27 cellular contexts compared by ENCODE assay signal in genomic region chr11:16373768-16374167, GRCh38.
"Had no signal": no experiment of that assay in that cellular context is flagged by ENCODE, and none has a peak within 500 bp of the region (broad histone marks: within the 10 kb centered on the region; RNA-seq: fewer than 3 reads in every experiment).

No MANE protein-coding gene starts in this region.

- H3K27ac ChIP-seq: stomach, suprapubic skin, testis, thoracic aorta, thyroid gland, tibial artery, tibial nerve, transverse colon, upper lobe of left lung, upper lobe of right lung, uterus, vagina had no signal

- DNase-seq: stimulated activated CD4-positive, alpha-beta T cell treated with anti-CD3 and anti-CD28 coated beads, Interleukin-2, amount 100 ng/mL, for 48 hours; stimulated activated CD4-positive, alpha-beta T cell treated with anti-CD3 and anti-CD28 coated beads, Interleukin-4, amount 100 ng/mL, for 1 hour; stimulated activated CD4-positive, alpha-beta T cell treated with anti-CD3 and anti-CD28 coated beads, Interleukin-4, amount 100 ng/mL, for 24 hours; stimulated activated CD4-positive, alpha-beta T cell treated with anti-CD3 and anti-CD28 coated beads, Interleukin-4, amount 100 ng/mL, for 4 hours; stimulated activated CD8-positive, alpha-beta memory T cell treated with anti-CD3 and anti-CD28 coated beads, Interleukin-4, amount 100 ng/mL, for 48 hours; stimulated activated naive B cell treated with anti-CD40 and anti-IgM and Interleukin-4, amounts not matched to agents 10 μg/mL and 1 μg/mL and 100 μg/mL, for 72 hours; stimulated activated naive CD4-positive, alpha-beta T cell; stimulated activated naive CD4-positive, alpha-beta T cell treated with Interleukin-2 at 50 U/mL for 16 hours; stimulated activated naive CD8-positive, alpha-beta T cell treated with anti-CD3 and anti-CD28 coated beads, Interleukin-15, amount 100 ng/mL, for 72 hours; stimulated activated naive CD8-positive, alpha-beta T cell treated with anti-CD3 and anti-CD28 coated beads, Interleukin-15, Interleukin-2, amounts not matched to agents 100 U/mL and 50 U/mL, for 24 hours; stomach; substantia nigra; testis; thyroid gland; tibial artery; transverse colon; trophoblast cell; upper lobe of left lung; upper lobe of right lung; uterus had no signal

- H3K9me3 ChIP-seq: stomach, suprapubic skin, testis, thoracic aorta, thyroid gland, tibial artery, tibial nerve, transverse colon, upper lobe of left lung, upper lobe of right lung, uterus, vagina had no signal

- H3K36me3 ChIP-seq: stomach, suprapubic skin, thoracic aorta, thyroid gland, tibial artery, tibial nerve, transverse colon, upper lobe of left lung, upper lobe of right lung, uterus, vagina had no signal

- H3K27me3 ChIP-seq: stomach, suprapubic skin, testis, thyroid gland, tibial artery, tibial nerve, transverse colon, upper lobe of left lung, upper lobe of right lung, uterus, vagina had no signal

- FAIRE-seq: urothelium cell line had no signal

- H3K4me1 ChIP-seq: stomach, suprapubic skin, testis, thyroid gland, transverse colon, upper lobe of left lung, upper lobe of right lung, uterus, vagina had no signal

- ATAC-seq: stimulated activated effector memory CD8-positive, alpha-beta T cell treated with anti-CD3 and anti-CD28 coated beads, Interleukin-12 subunit alpha, Interleukin-12 subunit beta, amount 100 ng/mL, for 72 hours; stimulated activated memory B cell treated with anti-CD40 and anti-IgM and Interleukin-4, amounts not matched to agents 10 μg/mL and 1 μg/mL and 100 μg/mL, for 72 hours; stimulated activated naive B cell treated with anti-CD40 and anti-IgM and Interleukin-4, amounts not matched to agents 10 μg/mL and 1 μg/mL and 100 μg/mL, for 72 hours; stimulated activated naive CD8-positive, alpha-beta T cell treated with anti-CD3 and anti-CD28 coated beads, Interleukin-15, amount 100 ng/mL, for 72 hours; stimulated activated naive CD8-positive, alpha-beta T cell treated with anti-CD3 and anti-CD28 coated beads, Interleukin-15, Interleukin-2, amounts not matched to agents 100 U/mL and 50 U/mL, for 24 hours; upper lobe of right lung had no signal

- H3K4me3 ChIP-seq: stomach, suprapubic skin, testis, thoracic aorta, thyroid gland, tibial artery, tibial nerve, transverse colon, upper lobe of left lung, upper lobe of right lung, uterus, vagina had no signal
